24 cellular contexts compared by ENCODE assay signal in the genomic region with DNA sequence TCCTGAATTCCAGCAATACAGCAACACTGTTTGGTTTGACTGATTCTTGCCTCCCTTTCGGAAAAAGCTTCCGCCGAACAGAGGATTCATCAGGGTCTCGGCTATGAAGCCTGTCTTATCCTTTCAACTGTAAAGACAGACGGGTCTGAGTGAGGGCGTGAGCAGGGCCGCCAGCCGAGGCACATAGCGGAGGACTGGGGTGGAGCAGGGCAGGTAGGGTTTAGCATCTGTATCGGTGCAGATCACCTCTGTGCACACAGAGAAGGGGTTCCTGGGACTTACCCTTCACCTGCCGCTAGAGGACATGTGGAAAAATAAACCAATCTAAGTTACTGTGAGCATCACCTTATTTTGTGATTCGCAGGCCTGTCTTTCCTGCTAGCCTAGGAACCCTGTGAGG.
"Had no signal": no experiment of that assay in that cellular context is flagged by ENCODE, and none has a peak within 500 bp of the region (broad histone marks: within the 10 kb centered on the region; RNA-seq: fewer than 3 reads in every experiment).

No MANE protein-coding gene starts in this region.

- H3K4me1 Mint-ChIP-seq: immature natural killer cell; naive B cell; stimulated activated naive B cell treated with anti-CD40 and anti-IgM and Interleukin-4, amounts not matched to agents 10 μg/mL and 1 μg/mL and 100 μg/mL, for 72 hours had no signal

- H3K27ac Mint-ChIP-seq: immature natural killer cell; nephron; stimulated activated naive B cell treated with anti-CD40 and anti-IgM and Interleukin-4, amounts not matched to agents 10 μg/mL and 1 μg/mL and 100 μg/mL, for 72 hours; type B pancreatic cell had no signal

- H3K4me3 Mint-ChIP-seq: immature natural killer cell; naive B cell; nephron; stimulated activated naive B cell treated with anti-CD40 and anti-IgM and Interleukin-4, amounts not matched to agents 10 μg/mL and 1 μg/mL and 100 μg/mL, for 72 hours; stimulated activated naive CD8-positive, alpha-beta T cell treated with anti-CD3 and anti-CD28 coated beads, Interleukin-15, amount 100 ng/mL, for 72 hours; type B pancreatic cell had no signal

- H3K36me3 ChIP-seq: colonic mucosa, esophagus squamous epithelium, gastroesophageal sphincter, neutrophil, right atrium auricular region, sigmoid colon, vagina had no signal

- H3K4me1 ChIP-seq: colonic mucosa, esophagus squamous epithelium, gastroesophageal sphincter, right atrium auricular region, vagina had no signal

- DNase-seq: colonic mucosa; effector memory CD4-positive, alpha-beta T cell; esophagus squamous epithelium; foreskin fibroblast; immature natural killer cell; kidney; left cardiac atrium; left ventricle myocardium superior; mesendoderm; naive B cell; stimulated activated CD4-positive, alpha-beta T cell treated with anti-CD3 and anti-CD28 coated beads, Interleukin-2, amount 100 ng/mL, for 24 hours; stimulated activated CD4-positive, alpha-beta T cell treated with anti-CD3 and anti-CD28 coated beads, Interleukin-4, amount 100 ng/mL, for 4 hours; stimulated activated naive B cell treated with anti-CD40 and anti-IgM and Interleukin-4, amounts not matched to agents 10 μg/mL and 1 μg/mL and 100 μg/mL, for 72 hours; stimulated activated naive CD8-positive, alpha-beta T cell treated with anti-CD3 and anti-CD28 coated beads, Interleukin-15, amount 100 ng/mL, for 72 hours had no signal

- H3K4me3 ChIP-seq: colonic mucosa, dorsolateral prefrontal cortex, esophagus squamous epithelium, gastroesophageal sphincter, right atrium auricular region, sigmoid colon, skin epidermis, vagina had no signal

- H3K36me3 Mint-ChIP-seq: immature natural killer cell had no signal

- H3K27me3 Mint-ChIP-seq: type B pancreatic cell had no signal

- H3K9me3 Mint-ChIP-seq: type B pancreatic cell had no signal

- H3K9me3 ChIP-seq: colonic mucosa, esophagus squamous epithelium, neutrophil, sigmoid colon, vagina had no signal

- H3K27ac ChIP-seq: colonic mucosa, epithelial cell of prostate, esophagus squamous epithelium, gastroesophageal sphincter, neutrophil, right atrium auricular region, skin epidermis, vagina had no signal

- H3K27me3 ChIP-seq: colonic mucosa, dorsolateral prefrontal cortex, gastroesophageal sphincter, neutrophil, right atrium auricular region, sigmoid colon, vagina had no signal
